In genomic region chr6:33208089-33208967, GRCh38 we compare ENCODE assay signal across 1 cellular context.
A peak's percentile ranks its signal among the peaks of the same experiment; 100 is the strongest.
TF ChIP-seq lines count a peak whose summit lies in the region.

RING1 (plus strand) TSS chr6:33208500; CDS start chr6:33208823, 323 bp downstream.

TF ChIP-seq in HepG2, 621 proteins besides CTCF, POLR2A, EP300 and RAD21 (continued from another document and continues in another):
- TF ChIP-seq, protein P1, sequence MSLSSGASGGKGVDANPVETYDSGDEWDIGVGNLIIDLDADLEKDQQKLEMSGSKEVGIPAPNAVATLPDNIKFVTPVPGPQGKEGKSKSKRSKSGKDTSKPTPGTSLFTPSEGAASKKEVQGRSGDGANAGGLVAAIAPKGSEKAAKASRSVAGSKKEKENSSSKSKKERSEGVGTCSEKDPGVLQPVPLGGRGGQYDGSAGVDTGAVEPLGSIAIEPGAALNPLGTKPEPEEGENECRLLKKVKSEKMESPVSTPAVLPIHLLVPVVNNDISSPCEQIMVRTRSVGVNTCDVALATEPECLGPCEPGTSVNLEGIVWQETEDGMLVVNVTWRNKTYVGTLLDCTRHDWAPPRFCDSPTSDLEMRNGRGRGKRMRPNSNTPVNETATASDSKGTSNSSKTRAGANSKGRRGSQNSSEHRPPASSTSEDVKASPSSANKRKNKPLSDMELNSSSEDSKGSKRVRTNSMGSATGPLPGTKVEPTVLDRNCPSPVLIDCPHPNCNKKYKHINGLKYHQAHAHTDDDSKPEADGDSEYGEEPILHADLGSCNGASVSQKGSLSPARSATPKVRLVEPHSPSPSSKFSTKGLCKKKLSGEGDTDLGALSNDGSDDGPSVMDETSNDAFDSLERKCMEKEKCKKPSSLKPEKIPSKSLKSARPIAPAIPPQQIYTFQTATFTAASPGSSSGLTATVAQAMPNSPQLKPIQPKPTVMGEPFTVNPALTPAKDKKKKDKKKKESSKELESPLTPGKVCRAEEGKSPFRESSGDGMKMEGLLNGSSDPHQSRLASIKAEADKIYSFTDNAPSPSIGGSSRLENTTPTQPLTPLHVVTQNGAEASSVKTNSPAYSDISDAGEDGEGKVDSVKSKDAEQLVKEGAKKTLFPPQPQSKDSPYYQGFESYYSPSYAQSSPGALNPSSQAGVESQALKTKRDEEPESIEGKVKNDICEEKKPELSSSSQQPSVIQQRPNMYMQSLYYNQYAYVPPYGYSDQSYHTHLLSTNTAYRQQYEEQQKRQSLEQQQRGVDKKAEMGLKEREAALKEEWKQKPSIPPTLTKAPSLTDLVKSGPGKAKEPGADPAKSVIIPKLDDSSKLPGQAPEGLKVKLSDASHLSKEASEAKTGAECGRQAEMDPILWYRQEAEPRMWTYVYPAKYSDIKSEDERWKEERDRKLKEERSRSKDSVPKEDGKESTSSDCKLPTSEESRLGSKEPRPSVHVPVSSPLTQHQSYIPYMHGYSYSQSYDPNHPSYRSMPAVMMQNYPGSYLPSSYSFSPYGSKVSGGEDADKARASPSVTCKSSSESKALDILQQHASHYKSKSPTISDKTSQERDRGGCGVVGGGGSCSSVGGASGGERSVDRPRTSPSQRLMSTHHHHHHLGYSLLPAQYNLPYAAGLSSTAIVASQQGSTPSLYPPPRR (CRISPR knock-in tag; IDR thresholded peaks at IDR 0.05; ENCODE audit: borderline replicate concordance): peak; percentile 39; the same call in 1 of the 2 replicates
- TF ChIP-seq ZNF589 (CRISPR knock-in tag; conservative IDR thresholded peaks at IDR 0.05) (peak; percentile 90; the same call in 1 of the 2 replicates), ZNF121 (CRISPR knock-in tag; IDR thresholded peaks at IDR 0.05) (no peak), MED1 (CRISPR knock-in tag; IDR thresholded peaks at IDR 0.05) (peak; percentile 80; the same call in 1 of the 2 replicates), ASH2L (IDR thresholded peaks at IDR 0.05; ENCODE audit: insufficient read length, low read depth, low read length) (peak; percentile 72), TBX2 (CRISPR knock-in tag; IDR thresholded peaks at IDR 0.05; ENCODE audit: borderline replicate concordance) (peak; percentile 61; the same call in 1 of the 2 replicates), ZNF670 (CRISPR knock-in tag; IDR thresholded peaks at IDR 0.05; ENCODE audit: borderline replicate concordance) (0 out of 2 replicates have a peak, but pooled peaks have one; percentile 13), EEA1 (CRISPR knock-in tag; IDR thresholded peaks at IDR 0.05; ENCODE audit: borderline replicate concordance) (peak; percentile 96; the same call in 1 of the 2 replicates), ZNF878 (CRISPR knock-in tag; IDR thresholded peaks at IDR 0.05) (no peak; the same call in 1 of the 2 replicates), RBM39 (IDR thresholded peaks at IDR 0.05; ENCODE audit: low read depth, low read length, poor library complexity, severe bottlenecking) (peak; percentile 85), ZNF800 (CRISPR knock-in tag; IDR thresholded peaks at IDR 0.05) (peak; percentile 53; the same call in 1 of the 2 replicates), ZFYVE20 (CRISPR knock-in tag; IDR thresholded peaks at IDR 0.05; ENCODE audit: borderline replicate concordance, low read depth) (peak; percentile 56; the same call in 1 of the 2 replicates), ZNF740 (CRISPR knock-in tag; IDR thresholded peaks at IDR 0.05) (peak; percentile 89), WIZ (CRISPR knock-in tag; IDR thresholded peaks at IDR 0.05) (peak; percentile 75; the same call in 1 of the 2 replicates), GLMP (CRISPR knock-in tag; IDR thresholded peaks at IDR 0.05; ENCODE audit: borderline replicate concordance) (no peak), ATF3 (CRISPR knock-in tag; IDR thresholded peaks at IDR 0.05) (peak; percentile 83), KDM5A (IDR thresholded peaks at IDR 0.05; ENCODE audit: borderline replicate concordance, low read length) (peak; percentile 59; the same call in 1 of the 2 replicates), ZNF280D (CRISPR knock-in tag; IDR thresholded peaks at IDR 0.05) (peak; percentile 89), HDAC2 (CRISPR knock-in tag; IDR thresholded peaks at IDR 0.05) (peak; percentile 86), FOXP4 (CRISPR knock-in tag; IDR thresholded peaks at IDR 0.05) (peak; percentile 39; the same call in 1 of the 2 replicates), IKZF4 (CRISPR knock-in tag; IDR thresholded peaks at IDR 0.05; ENCODE audit: borderline replicate concordance, low read depth, not compliant biosample characterization) (peak; percentile 74), NR2F6 (IDR thresholded peaks at IDR 0.05) (no peak), NR2F6 (CRISPR knock-in tag; IDR thresholded peaks at IDR 0.05) (peak; percentile 54; the same call in 1 of the 2 replicates), CENPX (CRISPR knock-in tag; IDR thresholded peaks at IDR 0.05) (no peak)
- TF ChIP-seq, protein P2, sequence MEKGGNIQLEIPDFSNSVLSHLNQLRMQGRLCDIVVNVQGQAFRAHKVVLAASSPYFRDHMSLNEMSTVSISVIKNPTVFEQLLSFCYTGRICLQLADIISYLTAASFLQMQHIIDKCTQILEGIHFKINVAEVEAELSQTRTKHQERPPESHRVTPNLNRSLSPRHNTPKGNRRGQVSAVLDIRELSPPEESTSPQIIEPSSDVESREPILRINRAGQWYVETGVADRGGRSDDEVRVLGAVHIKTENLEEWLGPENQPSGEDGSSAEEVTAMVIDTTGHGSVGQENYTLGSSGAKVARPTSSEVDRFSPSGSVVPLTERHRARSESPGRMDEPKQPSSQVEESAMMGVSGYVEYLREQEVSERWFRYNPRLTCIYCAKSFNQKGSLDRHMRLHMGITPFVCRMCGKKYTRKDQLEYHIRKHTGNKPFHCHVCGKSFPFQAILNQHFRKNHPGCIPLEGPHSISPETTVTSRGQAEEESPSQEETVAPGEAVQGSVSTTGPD (CRISPR knock-in tag; IDR thresholded peaks at IDR 0.05): 0 out of 2 replicates have a peak, but pooled peaks have one; percentile 57
- TF ChIP-seq, protein P3, sequence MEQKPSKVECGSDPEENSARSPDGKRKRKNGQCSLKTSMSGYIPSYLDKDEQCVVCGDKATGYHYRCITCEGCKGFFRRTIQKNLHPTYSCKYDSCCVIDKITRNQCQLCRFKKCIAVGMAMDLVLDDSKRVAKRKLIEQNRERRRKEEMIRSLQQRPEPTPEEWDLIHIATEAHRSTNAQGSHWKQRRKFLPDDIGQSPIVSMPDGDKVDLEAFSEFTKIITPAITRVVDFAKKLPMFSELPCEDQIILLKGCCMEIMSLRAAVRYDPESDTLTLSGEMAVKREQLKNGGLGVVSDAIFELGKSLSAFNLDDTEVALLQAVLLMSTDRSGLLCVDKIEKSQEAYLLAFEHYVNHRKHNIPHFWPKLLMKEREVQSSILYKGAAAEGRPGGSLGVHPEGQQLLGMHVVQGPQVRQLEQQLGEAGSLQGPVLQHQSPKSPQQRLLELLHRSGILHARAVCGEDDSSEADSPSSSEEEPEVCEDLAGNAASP (CRISPR knock-in tag; IDR thresholded peaks at IDR 0.05; ENCODE audit: borderline replicate concordance): peak; percentile 70
- TF ChIP-seq, protein P4, sequence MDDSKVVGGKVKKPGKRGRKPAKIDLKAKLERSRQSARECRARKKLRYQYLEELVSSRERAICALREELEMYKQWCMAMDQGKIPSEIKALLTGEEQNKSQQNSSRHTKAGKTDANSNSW (CRISPR knock-in tag; IDR thresholded peaks at IDR 0.05; ENCODE audit: borderline replicate concordance): 0 out of 2 replicates have a peak, but pooled peaks have one; percentile 18
- TF ChIP-seq, protein P5, sequence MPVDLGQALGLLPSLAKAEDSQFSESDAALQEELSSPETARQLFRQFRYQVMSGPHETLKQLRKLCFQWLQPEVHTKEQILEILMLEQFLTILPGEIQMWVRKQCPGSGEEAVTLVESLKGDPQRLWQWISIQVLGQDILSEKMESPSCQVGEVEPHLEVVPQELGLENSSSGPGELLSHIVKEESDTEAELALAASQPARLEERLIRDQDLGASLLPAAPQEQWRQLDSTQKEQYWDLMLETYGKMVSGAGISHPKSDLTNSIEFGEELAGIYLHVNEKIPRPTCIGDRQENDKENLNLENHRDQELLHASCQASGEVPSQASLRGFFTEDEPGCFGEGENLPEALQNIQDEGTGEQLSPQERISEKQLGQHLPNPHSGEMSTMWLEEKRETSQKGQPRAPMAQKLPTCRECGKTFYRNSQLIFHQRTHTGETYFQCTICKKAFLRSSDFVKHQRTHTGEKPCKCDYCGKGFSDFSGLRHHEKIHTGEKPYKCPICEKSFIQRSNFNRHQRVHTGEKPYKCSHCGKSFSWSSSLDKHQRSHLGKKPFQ (CRISPR knock-in tag; IDR thresholded peaks at IDR 0.05; ENCODE audit: insufficient replicate concordance): no peak
- TF ChIP-seq, protein P6, sequence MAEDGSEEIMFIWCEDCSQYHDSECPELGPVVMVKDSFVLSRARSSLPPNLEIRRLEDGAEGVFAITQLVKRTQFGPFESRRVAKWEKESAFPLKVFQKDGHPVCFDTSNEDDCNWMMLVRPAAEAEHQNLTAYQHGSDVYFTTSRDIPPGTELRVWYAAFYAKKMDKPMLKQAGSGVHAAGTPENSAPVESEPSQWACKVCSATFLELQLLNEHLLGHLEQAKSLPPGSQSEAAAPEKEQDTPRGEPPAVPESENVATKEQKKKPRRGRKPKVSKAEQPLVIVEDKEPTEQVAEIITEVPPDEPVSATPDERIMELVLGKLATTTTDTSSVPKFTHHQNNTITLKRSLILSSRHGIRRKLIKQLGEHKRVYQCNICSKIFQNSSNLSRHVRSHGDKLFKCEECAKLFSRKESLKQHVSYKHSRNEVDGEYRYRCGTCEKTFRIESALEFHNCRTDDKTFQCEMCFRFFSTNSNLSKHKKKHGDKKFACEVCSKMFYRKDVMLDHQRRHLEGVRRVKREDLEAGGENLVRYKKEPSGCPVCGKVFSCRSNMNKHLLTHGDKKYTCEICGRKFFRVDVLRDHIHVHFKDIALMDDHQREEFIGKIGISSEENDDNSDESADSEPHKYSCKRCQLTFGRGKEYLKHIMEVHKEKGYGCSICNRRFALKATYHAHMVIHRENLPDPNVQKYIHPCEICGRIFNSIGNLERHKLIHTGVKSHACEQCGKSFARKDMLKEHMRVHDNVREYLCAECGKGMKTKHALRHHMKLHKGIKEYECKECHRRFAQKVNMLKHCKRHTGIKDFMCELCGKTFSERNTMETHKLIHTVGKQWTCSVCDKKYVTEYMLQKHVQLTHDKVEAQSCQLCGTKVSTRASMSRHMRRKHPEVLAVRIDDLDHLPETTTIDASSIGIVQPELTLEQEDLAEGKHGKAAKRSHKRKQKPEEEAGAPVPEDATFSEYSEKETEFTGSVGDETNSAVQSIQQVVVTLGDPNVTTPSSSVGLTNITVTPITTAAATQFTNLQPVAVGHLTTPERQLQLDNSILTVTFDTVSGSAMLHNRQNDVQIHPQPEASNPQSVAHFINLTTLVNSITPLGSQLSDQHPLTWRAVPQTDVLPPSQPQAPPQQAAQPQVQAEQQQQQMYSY (CRISPR knock-in tag; IDR thresholded peaks at IDR 0.05): peak; percentile 33
